ENCODE assay signal across 1 cellular context in the genomic region with DNA sequence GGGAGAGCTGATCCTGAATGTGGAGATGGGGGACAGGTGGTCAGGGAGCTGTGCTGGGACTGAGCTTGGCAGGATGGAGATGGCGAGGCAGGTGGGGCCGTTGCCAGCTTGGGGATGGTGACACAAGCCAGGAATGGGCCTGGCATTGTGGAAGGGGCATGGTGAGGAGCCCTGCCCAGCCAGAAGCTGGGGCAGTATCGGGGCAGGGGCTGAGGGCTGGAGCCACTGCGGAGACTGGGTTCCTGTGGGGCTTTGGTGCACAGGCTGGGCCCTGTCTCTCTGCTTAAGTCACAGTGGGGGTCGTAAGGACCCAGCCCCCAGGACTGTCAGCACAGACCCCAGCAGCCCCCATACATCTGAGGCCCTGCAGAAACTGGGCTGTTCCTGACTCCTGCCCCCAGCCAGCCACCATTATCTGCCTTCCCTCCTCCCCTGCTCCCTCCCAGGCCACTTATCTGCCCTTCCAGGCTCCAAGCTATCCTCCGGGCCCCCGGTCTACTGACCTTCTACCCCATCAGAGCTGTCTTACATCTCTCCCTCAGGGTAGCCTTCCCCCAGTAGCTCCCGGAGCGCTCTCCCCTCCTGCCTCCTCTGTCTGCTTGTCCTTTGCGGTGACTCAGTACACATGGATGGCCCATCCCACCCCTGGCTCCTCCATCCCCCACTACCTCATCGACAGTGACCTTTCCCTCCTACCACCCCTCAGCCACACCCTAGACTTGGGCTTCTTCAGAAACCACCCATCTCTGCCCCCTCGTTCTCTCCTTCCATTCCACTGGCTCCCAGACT.
TF ChIP-seq lines count a peak whose summit lies in the region.

No MANE protein-coding gene starts in this region.

TF ChIP-seq in K562, 482 proteins besides CTCF, POLR2A, EP300 and RAD21 (continued from another document and continues in another):
- no peak for TF ChIP-seq HDAC8 (tag; IDR thresholded peaks at IDR 0.05)
- no peak for TF ChIP-seq DLX4 (CRISPR knock-in tag; IDR thresholded peaks at IDR 0.05)
- TF ChIP-seq SRSF3 (IDR thresholded peaks at IDR 0.05; ENCODE audit: insufficient read depth, low read length), result no peak
- TF ChIP-seq ZNF740 (CRISPR knock-in tag; IDR thresholded peaks at IDR 0.05), result no peak
- TF ChIP-seq ZNF740 (tag; IDR thresholded peaks at IDR 0.05), result no peak
- no peak for TF ChIP-seq CHD4 (IDR thresholded peaks at IDR 0.05; ENCODE audit: insufficient read depth, insufficient replicate concordance, low read depth, low read length, poor library complexity, severe bottlenecking)
- no peak for TF ChIP-seq MITF (IDR thresholded peaks at IDR 0.05)
- TF ChIP-seq SIN3A (IDR thresholded peaks at IDR 0.05; ENCODE audit: borderline replicate concordance in 2 of 2, control insufficient read depth in 1 of 2, low read depth in 2 of 2, low read length in 2 of 2), result no peak
- TF ChIP-seq ZNF23 (CRISPR knock-in tag; IDR thresholded peaks at IDR 0.05), result no peak
- TF ChIP-seq MAZ (CRISPR knock-in tag; conservative IDR thresholded peaks at IDR 0.05 in 1 of 2, IDR thresholded peaks at IDR 0.05 in 1 of 2), result peak; percentile 71 to 75; a peak in 2 of 4 replicates
- no peak for TF ChIP-seq TAF9B (IDR thresholded peaks at IDR 0.05; ENCODE audit: partially characterized antibody)
- TF ChIP-seq, protein P1, sequence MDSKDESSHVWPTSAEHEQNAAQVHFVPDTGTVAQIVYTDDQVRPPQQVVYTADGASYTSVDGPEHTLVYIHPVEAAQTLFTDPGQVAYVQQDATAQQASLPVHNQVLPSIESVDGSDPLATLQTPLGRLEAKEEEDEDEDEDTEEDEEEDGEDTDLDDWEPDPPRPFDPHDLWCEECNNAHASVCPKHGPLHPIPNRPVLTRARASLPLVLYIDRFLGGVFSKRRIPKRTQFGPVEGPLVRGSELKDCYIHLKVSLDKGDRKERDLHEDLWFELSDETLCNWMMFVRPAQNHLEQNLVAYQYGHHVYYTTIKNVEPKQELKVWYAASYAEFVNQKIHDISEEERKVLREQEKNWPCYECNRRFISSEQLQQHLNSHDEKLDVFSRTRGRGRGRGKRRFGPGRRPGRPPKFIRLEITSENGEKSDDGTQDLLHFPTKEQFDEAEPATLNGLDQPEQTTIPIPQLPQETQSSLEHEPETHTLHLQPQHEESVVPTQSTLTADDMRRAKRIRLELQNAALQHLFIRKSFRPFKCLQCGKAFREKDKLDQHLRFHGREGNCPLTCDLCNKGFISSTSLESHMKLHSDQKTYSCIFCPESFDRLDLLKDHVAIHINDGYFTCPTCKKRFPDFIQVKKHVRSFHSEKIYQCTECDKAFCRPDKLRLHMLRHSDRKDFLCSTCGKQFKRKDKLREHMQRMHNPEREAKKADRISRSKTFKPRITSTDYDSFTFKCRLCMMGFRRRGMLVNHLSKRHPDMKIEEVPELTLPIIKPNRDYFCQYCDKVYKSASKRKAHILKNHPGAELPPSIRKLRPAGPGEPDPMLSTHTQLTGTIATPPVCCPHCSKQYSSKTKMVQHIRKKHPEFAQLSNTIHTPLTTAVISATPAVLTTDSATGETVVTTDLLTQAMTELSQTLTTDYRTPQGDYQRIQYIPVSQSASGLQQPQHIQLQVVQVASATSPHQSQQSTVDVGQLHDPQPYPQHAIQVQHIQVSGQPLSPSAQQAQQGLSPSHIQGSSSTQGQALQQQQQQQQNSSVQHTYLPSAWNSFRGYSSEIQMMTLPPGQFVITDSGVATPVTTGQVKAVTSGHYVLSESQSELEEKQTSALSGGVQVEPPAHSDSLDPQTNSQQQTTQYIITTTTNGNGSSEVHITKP (IDR thresholded peaks at IDR 0.05; ENCODE audit: partially characterized antibody), result peak; percentile 73
- peak; percentile 45 for TF ChIP-seq TBP (optimal IDR thresholded peaks at IDR 0.05; ENCODE audit: low read depth, low read length)
- no peak for TF ChIP-seq BRD9 (IDR thresholded peaks at IDR 0.05; ENCODE audit: low read depth, partially characterized antibody)
- no peak for TF ChIP-seq ZFPM2 (CRISPR knock-in tag; IDR thresholded peaks at IDR 0.05)
- TF ChIP-seq NKRF (IDR thresholded peaks at IDR 0.05; ENCODE audit: borderline replicate concordance), result no peak
- no peak for TF ChIP-seq PRPF4 (IDR thresholded peaks at IDR 0.05; ENCODE audit: insufficient read depth, low read depth, low read length, poor library complexity, severe bottlenecking)
- TF ChIP-seq DNMT1 (IDR thresholded peaks at IDR 0.05), result no peak
- no peak for TF ChIP-seq EWSR1 (IDR thresholded peaks at IDR 0.05; ENCODE audit: borderline replicate concordance, low read depth, partially characterized antibody)
- TF ChIP-seq MIER1 (IDR thresholded peaks at IDR 0.05; ENCODE audit: low read depth), result peak; percentile 20; the same call in 1 of the 2 replicates
- TF ChIP-seq JUN (IDR thresholded peaks at IDR 0.05; ENCODE audit: borderline replicate concordance, low read depth, low read length), result no peak
- TF ChIP-seq JUN (CRISPR knock-in tag; IDR thresholded peaks at IDR 0.05; ENCODE audit: borderline replicate concordance), result no peak
- TF ChIP-seq, protein P2, sequence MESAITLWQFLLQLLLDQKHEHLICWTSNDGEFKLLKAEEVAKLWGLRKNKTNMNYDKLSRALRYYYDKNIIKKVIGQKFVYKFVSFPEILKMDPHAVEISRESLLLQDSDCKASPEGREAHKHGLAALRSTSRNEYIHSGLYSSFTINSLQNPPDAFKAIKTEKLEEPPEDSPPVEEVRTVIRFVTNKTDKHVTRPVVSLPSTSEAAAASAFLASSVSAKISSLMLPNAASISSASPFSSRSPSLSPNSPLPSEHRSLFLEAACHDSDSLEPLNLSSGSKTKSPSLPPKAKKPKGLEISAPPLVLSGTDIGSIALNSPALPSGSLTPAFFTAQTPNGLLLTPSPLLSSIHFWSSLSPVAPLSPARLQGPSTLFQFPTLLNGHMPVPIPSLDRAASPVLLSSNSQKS (CRISPR knock-in tag; IDR thresholded peaks at IDR 0.05), result no peak
- no peak for TF ChIP-seq ZNF12 (CRISPR knock-in tag; IDR thresholded peaks at IDR 0.05)
- no peak for TF ChIP-seq ZNF277 (CRISPR knock-in tag; IDR thresholded peaks at IDR 0.05; ENCODE audit: borderline replicate concordance)
- TF ChIP-seq, protein P3, sequence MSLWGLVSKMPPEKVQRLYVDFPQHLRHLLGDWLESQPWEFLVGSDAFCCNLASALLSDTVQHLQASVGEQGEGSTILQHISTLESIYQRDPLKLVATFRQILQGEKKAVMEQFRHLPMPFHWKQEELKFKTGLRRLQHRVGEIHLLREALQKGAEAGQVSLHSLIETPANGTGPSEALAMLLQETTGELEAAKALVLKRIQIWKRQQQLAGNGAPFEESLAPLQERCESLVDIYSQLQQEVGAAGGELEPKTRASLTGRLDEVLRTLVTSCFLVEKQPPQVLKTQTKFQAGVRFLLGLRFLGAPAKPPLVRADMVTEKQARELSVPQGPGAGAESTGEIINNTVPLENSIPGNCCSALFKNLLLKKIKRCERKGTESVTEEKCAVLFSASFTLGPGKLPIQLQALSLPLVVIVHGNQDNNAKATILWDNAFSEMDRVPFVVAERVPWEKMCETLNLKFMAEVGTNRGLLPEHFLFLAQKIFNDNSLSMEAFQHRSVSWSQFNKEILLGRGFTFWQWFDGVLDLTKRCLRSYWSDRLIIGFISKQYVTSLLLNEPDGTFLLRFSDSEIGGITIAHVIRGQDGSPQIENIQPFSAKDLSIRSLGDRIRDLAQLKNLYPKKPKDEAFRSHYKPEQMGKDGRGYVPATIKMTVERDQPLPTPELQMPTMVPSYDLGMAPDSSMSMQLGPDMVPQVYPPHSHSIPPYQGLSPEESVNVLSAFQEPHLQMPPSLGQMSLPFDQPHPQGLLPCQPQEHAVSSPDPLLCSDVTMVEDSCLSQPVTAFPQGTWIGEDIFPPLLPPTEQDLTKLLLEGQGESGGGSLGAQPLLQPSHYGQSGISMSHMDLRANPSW (CRISPR knock-in tag; IDR thresholded peaks at IDR 0.05), result no peak; the same call in 1 of the 2 replicates
- TF ChIP-seq NR2C1 (IDR thresholded peaks at IDR 0.05), result peak; percentile 80
- TF ChIP-seq NR2C1 (tag; IDR thresholded peaks at IDR 0.05), result peak; percentile 82
- no peak for TF ChIP-seq U2AF2 (optimal IDR thresholded peaks at IDR 0.05; ENCODE audit: low read depth, low read length)
- 0 out of 2 replicates have a peak, but pooled peaks have one; percentile 65 for TF ChIP-seq HDAC2 (IDR thresholded peaks at IDR 0.05)
- TF ChIP-seq ZNF282 (CRISPR knock-in tag; IDR thresholded peaks at IDR 0.05), result no peak
- no peak for TF ChIP-seq SPI1 (IDR thresholded peaks at IDR 0.05; ENCODE audit: borderline replicate concordance, low read depth, low read length)
- peak; percentile 77 for TF ChIP-seq NFIC (IDR thresholded peaks at IDR 0.05)
- peak; percentile 70; the same call in 1 of the 2 replicates for TF ChIP-seq SMARCE1 (IDR thresholded peaks at IDR 0.05)
- TF ChIP-seq, protein P4, sequence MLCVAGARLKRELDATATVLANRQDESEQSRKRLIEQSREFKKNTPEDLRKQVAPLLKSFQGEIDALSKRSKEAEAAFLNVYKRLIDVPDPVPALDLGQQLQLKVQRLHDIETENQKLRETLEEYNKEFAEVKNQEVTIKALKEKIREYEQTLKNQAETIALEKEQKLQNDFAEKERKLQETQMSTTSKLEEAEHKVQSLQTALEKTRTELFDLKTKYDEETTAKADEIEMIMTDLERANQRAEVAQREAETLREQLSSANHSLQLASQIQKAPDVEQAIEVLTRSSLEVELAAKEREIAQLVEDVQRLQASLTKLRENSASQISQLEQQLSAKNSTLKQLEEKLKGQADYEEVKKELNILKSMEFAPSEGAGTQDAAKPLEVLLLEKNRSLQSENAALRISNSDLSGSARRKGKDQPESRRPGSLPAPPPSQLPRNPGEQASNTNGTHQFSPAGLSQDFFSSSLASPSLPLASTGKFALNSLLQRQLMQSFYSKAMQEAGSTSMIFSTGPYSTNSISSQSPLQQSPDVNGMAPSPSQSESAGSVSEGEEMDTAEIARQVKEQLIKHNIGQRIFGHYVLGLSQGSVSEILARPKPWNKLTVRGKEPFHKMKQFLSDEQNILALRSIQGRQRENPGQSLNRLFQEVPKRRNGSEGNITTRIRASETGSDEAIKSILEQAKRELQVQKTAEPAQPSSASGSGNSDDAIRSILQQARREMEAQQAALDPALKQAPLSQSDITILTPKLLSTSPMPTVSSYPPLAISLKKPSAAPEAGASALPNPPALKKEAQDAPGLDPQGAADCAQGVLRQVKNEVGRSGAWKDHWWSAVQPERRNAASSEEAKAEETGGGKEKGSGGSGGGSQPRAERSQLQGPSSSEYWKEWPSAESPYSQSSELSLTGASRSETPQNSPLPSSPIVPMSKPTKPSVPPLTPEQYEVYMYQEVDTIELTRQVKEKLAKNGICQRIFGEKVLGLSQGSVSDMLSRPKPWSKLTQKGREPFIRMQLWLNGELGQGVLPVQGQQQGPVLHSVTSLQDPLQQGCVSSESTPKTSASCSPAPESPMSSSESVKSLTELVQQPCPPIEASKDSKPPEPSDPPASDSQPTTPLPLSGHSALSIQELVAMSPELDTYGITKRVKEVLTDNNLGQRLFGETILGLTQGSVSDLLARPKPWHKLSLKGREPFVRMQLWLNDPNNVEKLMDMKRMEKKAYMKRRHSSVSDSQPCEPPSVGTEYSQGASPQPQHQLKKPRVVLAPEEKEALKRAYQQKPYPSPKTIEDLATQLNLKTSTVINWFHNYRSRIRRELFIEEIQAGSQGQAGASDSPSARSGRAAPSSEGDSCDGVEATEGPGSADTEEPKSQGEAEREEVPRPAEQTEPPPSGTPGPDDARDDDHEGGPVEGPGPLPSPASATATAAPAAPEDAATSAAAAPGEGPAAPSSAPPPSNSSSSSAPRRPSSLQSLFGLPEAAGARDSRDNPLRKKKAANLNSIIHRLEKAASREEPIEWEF (CRISPR knock-in tag; IDR thresholded peaks at IDR 0.05), result no peak
- no peak for TF ChIP-seq ZNF76 (CRISPR knock-in tag; IDR thresholded peaks at IDR 0.05; ENCODE audit: borderline replicate concordance)
- no peak for TF ChIP-seq XRCC3 (IDR thresholded peaks at IDR 0.05)
- TF ChIP-seq CREM (IDR thresholded peaks at IDR 0.05; ENCODE audit: low read depth), result 0 out of 2 replicates have a peak, but pooled peaks have one; percentile 16
- TF ChIP-seq MAFK (IDR thresholded peaks at IDR 0.05; ENCODE audit: low read length), result no peak
